ENCODE assay signal across 9 cellular contexts in the genomic region with DNA sequence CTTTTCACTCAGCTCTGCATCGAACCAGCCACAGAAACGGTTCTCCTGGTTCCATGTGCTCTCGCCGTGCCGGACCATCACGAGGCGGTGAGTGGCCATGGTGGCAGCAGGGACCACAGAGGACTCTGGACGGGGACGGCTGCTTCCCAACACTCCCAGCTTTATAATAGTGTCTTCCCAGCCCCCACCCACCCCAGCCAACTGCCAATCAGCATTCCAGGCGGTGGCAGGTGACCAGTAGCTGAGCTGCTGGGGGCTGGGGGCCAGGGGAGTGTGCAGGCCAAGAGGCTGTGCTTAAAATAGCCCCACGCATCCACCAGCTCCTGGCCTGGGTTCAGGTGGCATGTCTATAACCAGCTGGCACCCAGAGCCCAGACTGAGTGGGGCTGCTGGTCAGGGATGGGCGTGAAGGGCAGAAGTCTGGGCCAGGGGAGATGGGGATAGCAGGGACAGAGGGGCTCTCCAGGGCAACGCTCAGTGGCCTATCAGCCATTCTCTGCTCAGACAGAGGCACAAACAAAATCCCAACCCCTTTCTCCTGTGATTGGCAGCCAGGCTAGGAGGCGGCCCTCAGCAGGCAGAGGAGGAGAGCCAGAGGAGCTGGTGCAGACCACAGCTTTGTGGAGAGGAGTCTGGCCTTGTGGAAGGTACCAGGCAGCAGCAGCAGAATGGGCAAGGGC. TPM values are rescaled to one million over a fixed set of nuclear protein-coding genes. Genes with fewer than 3 reads are reported as not detected.
DNase-seq lines count a peak whose midpoint lies in the region; ATAC-seq, FAIRE-seq and TF ChIP-seq lines count a peak whose summit lies in the region.
"Had no signal": no experiment of that assay in that cellular context is flagged by ENCODE, and none has a peak within 500 bp of the region (broad histone marks: within the 10 kb centered on the region; RNA-seq: fewer than 3 reads in every experiment).

A gene (minus strand): TSS at position 137 of the 680 bp plus-strand sequence. CDS start 38 bp downstream, at position 99.

- H4K20me1 ChIP-seq in K562 (replicated peaks; ENCODE audit: control insufficient read depth, insufficient read depth, low read length) = peaks cover 12% of the 10 kb centered on the region; the same call in 1 of the 2 replicates

- TF ChIP-seq POLR2A in NB4 (IDR thresholded peaks at IDR 0.05; ENCODE audit: extremely low read depth, insufficient read length) = no peak
- 0 out of 2 replicates have a peak, but pooled peaks have one; percentile 1 for TF ChIP-seq POLR2A in K562 (conservative IDR thresholded peaks at IDR 0.05)

- TF ChIP-seq RAD21 in K562 (CRISPR knock-in tag; conservative IDR thresholded peaks at IDR 0.05 in 1 of 2, IDR thresholded peaks at IDR 0.05 in 1 of 2) = no peak

- peak; percentile 27 for ATAC-seq in K562
- ATAC-seq in mucosa of descending colon = peak; percentile 28
- no peak for ATAC-seq in GM19324 (IDR thresholded peaks at IDR 0.05; ENCODE audit: low FRiP score, unreplicated experiment)

- TF ChIP-seq EP300 in K562 (IDR thresholded peaks at IDR 0.05; ENCODE audit: low read length) = no peak

- H3K9me1 ChIP-seq in K562 (ENCODE audit: control insufficient read depth, insufficient read depth, low read length) = no peaks in the 10 kb centered on the region

- peak within 1 kb of the TSS in 1 of 2 experiments; percentile 76; a peak in 2 of 4 replicates for H3K9ac ChIP-seq in K562 (ENCODE audit: insufficient read depth in 1 of 2, low read depth in 2 of 2, low read length in 2 of 2)

- peaks cover 6 to 36% of the 10 kb centered on the region in 2 experiments; a peak in 3 of 5 replicates for H3K4me1 ChIP-seq in K562 (replicated peaks in 1 of 2; ENCODE audit: control insufficient read depth in 2 of 2, insufficient read depth in 2 of 2, low read length in 2 of 2)
- H3K4me1 ChIP-seq in mucosa of descending colon (ENCODE audit: low read depth) = peaks cover 8% of the 10 kb centered on the region

- no peak for FAIRE-seq in K562 (lab: Jason Lieb, UNC)

- peak; percentile 64 for DNase-seq in COR-L47 (lab: John Stamatoyannopoulos, UW)
- peak; percentile 60 for DNase-seq in NB4 (ENCODE audit: low read depth)
- no peak for DNase-seq in K562 (ENCODE audit: extremely low read depth in 1 of 4, low spot score in 3 of 4)
- no peak for DNase-seq in mucosa of descending colon
- no peak for DNase-seq in NK-92 treated with Interleukin-12 subunit alpha and Interleukin-12 subunit beta, amount 100 ng/mL, for 24 hours (lab: John Stamatoyannopoulos, UW)
- DNase-seq in dermis blood vessel endothelial cell = no peak
- DNase-seq in GM10266 (ENCODE audit: extremely low spot score) = no peak

- in situ Hi-C loops in K562 (cut with MboI) = no loop called here

- no peaks in the 10 kb centered on the region for H3K9me3 ChIP-seq in K562 (replicated peaks; ENCODE audit: control insufficient read depth, insufficient read depth, low read depth, low read length)
- no peaks in the 10 kb centered on the region for H3K9me3 ChIP-seq in mucosa of descending colon

- H3K36me3 ChIP-seq in K562 (ENCODE audit: control insufficient read depth, insufficient read depth, low read length) (peaks cover 13% of the 10 kb centered on the region; the same call in 2 of the 3 replicates), mucosa of descending colon (ENCODE audit: low read depth) (no peaks in the 10 kb centered on the region)

- no peak within 1 kb of the TSS for H2AFZ ChIP-seq in K562 (ENCODE audit: low read depth, low read length)

- H3K4me3 ChIP-seq in NB4 (ENCODE audit: low read depth, low read length) (no peak within 1 kb of the TSS), K562 (no peak within 1 kb of the TSS), mucosa of descending colon (no peak within 1 kb of the TSS)
- H3K4me3 ChIP-seq: skin epidermis had no signal

- WGBS in K562 (ENCODE audit: insufficient coverage, low coverage, missing lambda C conversion rate) = 42% methylated on average over 10 of the region's 14 CpGs

- H3K27ac ChIP-seq in K562 (ENCODE audit: extremely low read depth, low read depth, low read length) = no peak within 1 kb of the TSS

- H3K79me2 ChIP-seq in K562 (ENCODE audit: control insufficient read depth, insufficient read depth, low read length) = no peaks in the 10 kb centered on the region

- H3K27me3 ChIP-seq in K562 (ENCODE audit: control insufficient read depth in 2 of 2, insufficient read depth in 2 of 2, low read length in 2 of 2) = peaks cover 0 to 14% of the 10 kb centered on the region in 2 experiments; a peak in 2 of 5 replicates

- intact Hi-C loops in K562 (cut with micrococcal nuclease) = loop anchor here (5.0 kb wide), 1 partner anchor 43 kb away; no protein-coding TSS in a partner anchor
- intact Hi-C loops in mucosa of descending colon (cut with DNase I, micrococcal nuclease) = no loop called here

- BruUV-seq in K562 (replicated peaks; lab: Mats Ljungman, UMichigan) = no TSS peak

- no peak for TF ChIP-seq CTCF in NB4 (IDR thresholded peaks at IDR 0.05; ENCODE audit: low read depth, low read length)
- no peak for TF ChIP-seq CTCF in K562 (IDR thresholded peaks at IDR 0.05 in 2 of 3, conservative IDR thresholded peaks at IDR 0.05 in 1 of 3; ENCODE audit: insufficient read depth in 2 of 3, low read depth in 1 of 3, low read length in 3 of 3)
- TF ChIP-seq CTCF in mucosa of descending colon (IDR thresholded peaks at IDR 0.05) = no peak
- no peak for TF ChIP-seq CTCF in GM10266 (IDR thresholded peaks at IDR 0.05; ENCODE audit: control insufficient read depth, insufficient read depth, low read depth, missing control alignments)

- CTCF ChIA-PET in K562 (lab: Yijun Ruan, JAX; ENCODE audit: low intra/inter-chr PET ratio) = interaction anchor here (0.6 kb wide), 1 partner anchor 131 kb away, joined by 4 read pairs; no protein-coding TSS in a partner anchor

- no peak within 1 kb of the TSS for H3K4me2 ChIP-seq in K562 (ENCODE audit: insufficient read depth, low read length)

- POLR2A ChIA-PET in K562 (lab: Yijun Ruan, JAX) = interaction anchor here (0.6 to 2.5 kb wide), 4 partner anchors 9 to 153 kb away, joined by 3 to 6 read pairs (median 4); no protein-coding TSS in a partner anchor

TF ChIP-seq in K562, 482 proteins besides CTCF, POLR2A, EP300 and RAD21:
- TF ChIP-seq FOXJ3 (CRISPR knock-in tag; IDR thresholded peaks at IDR 0.05) = no peak
- TF ChIP-seq SRSF3 (IDR thresholded peaks at IDR 0.05; ENCODE audit: insufficient read depth, low read length) = no peak
- peak; percentile 70 for TF ChIP-seq POLR2G (IDR thresholded peaks at IDR 0.05; ENCODE audit: low read depth, low read length)
- TF ChIP-seq, protein P1, sequence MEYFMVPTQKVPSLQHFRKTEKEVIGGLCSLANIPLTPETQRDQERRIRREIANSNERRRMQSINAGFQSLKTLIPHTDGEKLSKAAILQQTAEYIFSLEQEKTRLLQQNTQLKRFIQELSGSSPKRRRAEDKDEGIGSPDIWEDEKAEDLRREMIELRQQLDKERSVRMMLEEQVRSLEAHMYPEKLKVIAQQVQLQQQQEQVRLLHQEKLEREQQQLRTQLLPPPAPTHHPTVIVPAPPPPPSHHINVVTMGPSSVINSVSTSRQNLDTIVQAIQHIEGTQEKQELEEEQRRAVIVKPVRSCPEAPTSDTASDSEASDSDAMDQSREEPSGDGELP (CRISPR knock-in tag; IDR thresholded peaks at IDR 0.05; ENCODE audit: borderline replicate concordance) = peak; percentile 37; the same call in 1 of the 2 replicates
- no peak for TF ChIP-seq NFIX (CRISPR knock-in tag; IDR thresholded peaks at IDR 0.05; ENCODE audit: low read depth)
- TF ChIP-seq SREBF2 (CRISPR knock-in tag; IDR thresholded peaks at IDR 0.05) = no peak
- TF ChIP-seq CHCHD3 (CRISPR knock-in tag; IDR thresholded peaks at IDR 0.05) = no peak
- TF ChIP-seq POU5F1 (IDR thresholded peaks at IDR 0.05; ENCODE audit: borderline replicate concordance, low read depth, low read length, partially characterized antibody) = no peak
- TF ChIP-seq, protein P2, sequence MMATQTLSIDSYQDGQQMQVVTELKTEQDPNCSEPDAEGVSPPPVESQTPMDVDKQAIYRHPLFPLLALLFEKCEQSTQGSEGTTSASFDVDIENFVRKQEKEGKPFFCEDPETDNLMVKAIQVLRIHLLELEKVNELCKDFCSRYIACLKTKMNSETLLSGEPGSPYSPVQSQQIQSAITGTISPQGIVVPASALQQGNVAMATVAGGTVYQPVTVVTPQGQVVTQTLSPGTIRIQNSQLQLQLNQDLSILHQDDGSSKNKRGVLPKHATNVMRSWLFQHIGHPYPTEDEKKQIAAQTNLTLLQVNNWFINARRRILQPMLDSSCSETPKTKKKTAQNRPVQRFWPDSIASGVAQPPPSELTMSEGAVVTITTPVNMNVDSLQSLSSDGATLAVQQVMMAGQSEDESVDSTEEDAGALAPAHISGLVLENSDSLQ (IDR thresholded peaks at IDR 0.05) = peak; percentile 83
- TF ChIP-seq MEF2A (IDR thresholded peaks at IDR 0.05; ENCODE audit: control insufficient read depth, low read depth, low read length) = no peak
- no peak for TF ChIP-seq TCFL5 (CRISPR knock-in tag; conservative IDR thresholded peaks at IDR 0.05)

RNA-seq across cellular contexts. Expression of the gene that starts here (rescaled TPM):
- total RNA-seq in K562 (2011; cell fraction: chromatin; rRNA removed; ENCODE audit: low replicate concordance) = not detected in 2 replicates
- 0.50 and 0.53 TPM in 2 replicates for total RNA-seq in K562 (2011; cell fraction: nucleolus; rRNA removed)
- not detected in 2 replicates for total RNA-seq in K562 (2011; cell fraction: nucleoplasm; rRNA removed)
- not detected in 2 replicates for total RNA-seq in K562 (2014; rRNA removed)
- not detected in 2 replicates for total RNA-seq in K562 (2014; rRNA removed; fragmentation: Illumina TruSeq; extraction: Trizol)
- total RNA-seq in K562 (2015; rRNA removed; fragmentation: Illumina TruSeq; extraction: Trizol) = not detected in 2 replicates
- not detected in 2 replicates for total RNA-seq in K562 (2021)
- polyA plus RNA-seq in K562 (2011; rRNA removed) = not detected in 2 replicates
- polyA plus RNA-seq in K562 (2011; cell fraction: cytosol; rRNA removed) = 0.12 TPM in 1 of 2 replicates, not detected in the other
- 0.14 TPM in 1 of 2 replicates, not detected in the other for polyA plus RNA-seq in K562 (2011; cell fraction: nucleus; rRNA removed)
- not detected in 2 replicates for polyA plus RNA-seq in K562 (2012)
- not detected in 2 replicates for polyA plus RNA-seq in K562 (2014; fragmentation: Illumina TruSeq; extraction: Trizol)
- not detected for polyA plus RNA-seq in K562 (2014; fragmentation: Nextera tagmentation; extraction: Ambion mirVana)
- not detected in 2 replicates for polyA plus RNA-seq in K562 (2014; rRNA removed)
- not detected in 2 replicates for polyA minus RNA-seq in K562 (2011; rRNA and poly(A)+ RNA removed)
- not detected in 2 replicates for polyA minus RNA-seq in K562 (2011; cell fraction: cytosol; rRNA and poly(A)+ RNA removed)
- polyA minus RNA-seq in K562 (2011; cell fraction: nucleus; rRNA and poly(A)+ RNA removed) = not detected in 2 replicates
- total RNA-seq in mucosa of descending colon = 1 to 10 TPM in 1 of 3 donors, under 1 TPM in 2; 0.84 to 1.4 (median 0.96) TPM
- total RNA-seq in dermis blood vessel endothelial cell = 0.19 and 0.51 TPM in 2 replicates

Comparison
In these comparisons a context has a peak if more than half of its experiments do, and no peak if none do; other contexts are left out.
1. Peak in ATAC-seq in K562; RNA of the gene not detected or under 1 TPM.
2. DNase-seq: peak in COR-L47 (single experiment) and NB4 (single experiment); none in K562 (0 of 4), mucosa of descending colon (0 of 3), NK-92 treated with Interleukin-12 subunit alpha and Interleukin-12 subunit beta, amount 100 ng/mL, for 24 hours (single experiment), dermis blood vessel endothelial cell (single experiment) and GM10266 (single experiment).